Comparison of ENCODE assay signal across 9 cellular contexts in genomic region chr12:2248901-2249381, GRCh38.
DNase-seq lines count a peak whose midpoint lies in the region; ATAC-seq and TF ChIP-seq lines count a peak whose summit lies in the region.
"Had no signal": no experiment of that assay in that cellular context is flagged by ENCODE, and none has a peak within 500 bp of the region (broad histone marks: within the 10 kb centered on the region; RNA-seq: fewer than 3 reads in every experiment).

No MANE protein-coding gene starts in this region.

- H3K4me3 Mint-ChIP-seq in activated B cell treated with CpG ODN at 0.5 μM for 24 hours = no peak overlapping the region
- H3K4me3 Mint-ChIP-seq in GM23338 = no peak overlapping the region
- H3K4me3 Mint-ChIP-seq: T-helper 1 cell treated with Interleukin-12 subunit alpha and Interleukin-12 subunit beta and Interleukin-4 antibody, amounts not matched to agents 30 μg/mL and 1 μg/mL, for 36 hours had no signal

- no peaks in the 10 kb centered on the region for H3K9me2 ChIP-seq in GM23338 (ENCODE audit: insufficient read depth)

- H4K20me1 ChIP-seq in GM23338 (replicated peaks; ENCODE audit: insufficient read depth) = no peaks in the 10 kb centered on the region

- H3K9me3 Mint-ChIP-seq in activated B cell treated with CpG ODN at 0.5 μM for 24 hours (no peaks in the 10 kb centered on the region), GM23338 (no peaks in the 10 kb centered on the region)
- H3K9me3 Mint-ChIP-seq: T-helper 1 cell treated with Interleukin-12 subunit alpha and Interleukin-12 subunit beta and Interleukin-4 antibody, amounts not matched to agents 30 μg/mL and 1 μg/mL, for 36 hours had no signal

- H3K79me2 ChIP-seq in GM23338 (replicated peaks; ENCODE audit: insufficient read depth) = no peaks in the 10 kb centered on the region

- no peak overlapping the region for H2AFZ ChIP-seq in GM23338

- H3K27ac ChIP-seq in AG04450 (ENCODE audit: low read depth, low read length) (peak overlapping the region; percentile 86), GM23338 (ENCODE audit: low read depth) (no peak overlapping the region), ovary (no peak overlapping the region)

- TF ChIP-seq CTCF in AG04450 (IDR thresholded peaks at IDR 0.05; ENCODE audit: low read depth, low read length) = no peak
- TF ChIP-seq CTCF in activated B cell treated with CpG ODN at 0.5 μM for 24 hours (IDR thresholded peaks at IDR 0.05) = no peak
- no peak for TF ChIP-seq CTCF in GM23338 (conservative IDR thresholded peaks at IDR 0.05; ENCODE audit: low read depth in 2 of 2)
- TF ChIP-seq CTCF in ovary (IDR thresholded peaks at IDR 0.05) = no peak

- H3F3A ChIP-seq in GM23338 (replicated peaks; ENCODE audit: low read depth) = no peaks in the 10 kb centered on the region

- POLR2A ChIA-PET in AG04450 (lab: Yijun Ruan, JAX) (interaction anchor here (0.6 kb wide), 1 partner anchor 148 kb away, joined by 3 read pairs; no protein-coding TSS in a partner anchor), activated B cell treated with CpG ODN at 0.5 μM for 24 hours (lab: Charles Lee) (no interaction called here)

- H3K27ac Mint-ChIP-seq in activated B cell treated with CpG ODN at 0.5 μM for 24 hours = peak overlapping the region; percentile 78
- no peak overlapping the region for H3K27ac Mint-ChIP-seq in GM23338
- H3K27ac Mint-ChIP-seq: T-helper 1 cell treated with Interleukin-12 subunit alpha and Interleukin-12 subunit beta and Interleukin-4 antibody, amounts not matched to agents 30 μg/mL and 1 μg/mL, for 36 hours had no signal

- peaks cover 50% of the 10 kb centered on the region for H3K4me1 Mint-ChIP-seq in activated B cell treated with CpG ODN at 0.5 μM for 24 hours
- peaks cover 46% of the 10 kb centered on the region for H3K4me1 Mint-ChIP-seq in GM23338

- H3K36me3 Mint-ChIP-seq in activated B cell treated with CpG ODN at 0.5 μM for 24 hours (ENCODE audit: low read depth) (no peaks in the 10 kb centered on the region), GM23338 (ENCODE audit: low read depth) (no peaks in the 10 kb centered on the region)

- no peak overlapping the region for H3K4me2 ChIP-seq in GM23338

- H3K27me3 Mint-ChIP-seq in activated B cell treated with CpG ODN at 0.5 μM for 24 hours = no peaks in the 10 kb centered on the region
- H3K27me3 Mint-ChIP-seq in GM23338 (ENCODE audit: insufficient read depth, low read depth, poor library complexity) = peaks cover 3% of the 10 kb centered on the region

- no peaks in the 10 kb centered on the region for H3K36me3 ChIP-seq in GM23338 (ENCODE audit: insufficient read depth)
- H3K36me3 ChIP-seq in ovary = no peaks in the 10 kb centered on the region

- peak; percentile 73 for ATAC-seq in GM19324 (IDR thresholded peaks at IDR 0.05; ENCODE audit: low FRiP score, unreplicated experiment)
- ATAC-seq in HG03439 (IDR thresholded peaks at IDR 0.05; ENCODE audit: unreplicated experiment) = peak; percentile 84
- peak; percentile 81 for ATAC-seq in activated B cell treated with CpG ODN at 0.5 μM for 24 hours (ENCODE audit: low read depth)
- ATAC-seq in GM23338 = no peak

- H3K4me1 ChIP-seq in GM23338 (ENCODE audit: insufficient read depth) (peaks cover 25% of the 10 kb centered on the region), ovary (ENCODE audit: insufficient read depth) (no peaks in the 10 kb centered on the region)

- H3K27me3 ChIP-seq in AG04450 (ENCODE audit: control insufficient read depth, insufficient read depth, low read length) (no peaks in the 10 kb centered on the region), GM23338 (ENCODE audit: insufficient read depth) (no peaks in the 10 kb centered on the region), ovary (no peaks in the 10 kb centered on the region)

- CTCF ChIA-PET in AG04450 (lab: Charles Lee) = no interaction called here
- CTCF ChIA-PET in activated B cell treated with CpG ODN at 0.5 μM for 24 hours (lab: Charles Lee) = interaction anchor here (1.0 kb wide), 1 partner anchor 10 kb away, joined by 3 read pairs; no protein-coding TSS in a partner anchor

- H3K4me3 ChIP-seq in AG04450 (ENCODE audit: low read depth, low read length) (no peak overlapping the region), GM23338 (no peak overlapping the region), ovary (no peak overlapping the region)

- 87 to 90% (median 88%) methylated on average over 8 of the region's 8 CpGs for WGBS in ovary, 3 donors

- no peak for TF ChIP-seq EP300 in ovary (IDR thresholded peaks at IDR 0.05)

- H3K9me3 ChIP-seq in AG04450 (ENCODE audit: control insufficient read depth, insufficient read depth, low read length) (no peaks in the 10 kb centered on the region), ovary (no peaks in the 10 kb centered on the region)

- intact Hi-C loops in activated B cell treated with CpG ODN at 0.5 μM for 24 hours (cut with micrococcal nuclease) (no loop called here), ovary (cut with DNase I) (no loop called here)

- DNase-seq in AG04450 (ENCODE audit: low read depth, low spot score) (no peak), activated B cell treated with CpG ODN at 0.5 μM for 24 hours (no peak), DMS114 treated with DMSO at 0.1 percent for 48 hours (lab: John Stamatoyannopoulos, UW; ENCODE audit: unreplicated experiment) (no peak), GM23338 (ENCODE audit: low spot score) (no peak), putamen (ENCODE audit: low spot score) (no peak), ovary (no peak)

- no peak for TF ChIP-seq POLR2A in ovary (IDR thresholded peaks at IDR 0.05)

TF ChIP-seq in GM23338, 12 proteins besides CTCF, POLR2A, EP300 and RAD21 (continues in another document):
- TF ChIP-seq REST (IDR thresholded peaks at IDR 0.05; ENCODE audit: unreplicated experiment) (no peak), EZH2phosphoT487 (IDR thresholded peaks at IDR 0.05; ENCODE audit: unreplicated experiment) (no peak), ZNF114 (CRISPR knock-in tag; IDR thresholded peaks at IDR 0.05) (no peak), NANOG (IDR thresholded peaks at IDR 0.05; ENCODE audit: borderline replicate concordance) (no peak), EZH2 (IDR thresholded peaks at IDR 0.05; ENCODE audit: low read depth, unreplicated experiment) (no peak), CREB1 (CRISPR knock-in tag; IDR thresholded peaks at IDR 0.05; ENCODE audit: low read depth) (no peak), ZNF331 (CRISPR knock-in tag; IDR thresholded peaks at IDR 0.05; ENCODE audit: low read depth) (no peak), JUNB (IDR thresholded peaks at IDR 0.05; ENCODE audit: unreplicated experiment) (no peak), STAT1 (IDR thresholded peaks at IDR 0.05; ENCODE audit: unreplicated experiment) (no peak)
